8 cellular contexts compared by ENCODE assay signal in the genomic region with DNA sequence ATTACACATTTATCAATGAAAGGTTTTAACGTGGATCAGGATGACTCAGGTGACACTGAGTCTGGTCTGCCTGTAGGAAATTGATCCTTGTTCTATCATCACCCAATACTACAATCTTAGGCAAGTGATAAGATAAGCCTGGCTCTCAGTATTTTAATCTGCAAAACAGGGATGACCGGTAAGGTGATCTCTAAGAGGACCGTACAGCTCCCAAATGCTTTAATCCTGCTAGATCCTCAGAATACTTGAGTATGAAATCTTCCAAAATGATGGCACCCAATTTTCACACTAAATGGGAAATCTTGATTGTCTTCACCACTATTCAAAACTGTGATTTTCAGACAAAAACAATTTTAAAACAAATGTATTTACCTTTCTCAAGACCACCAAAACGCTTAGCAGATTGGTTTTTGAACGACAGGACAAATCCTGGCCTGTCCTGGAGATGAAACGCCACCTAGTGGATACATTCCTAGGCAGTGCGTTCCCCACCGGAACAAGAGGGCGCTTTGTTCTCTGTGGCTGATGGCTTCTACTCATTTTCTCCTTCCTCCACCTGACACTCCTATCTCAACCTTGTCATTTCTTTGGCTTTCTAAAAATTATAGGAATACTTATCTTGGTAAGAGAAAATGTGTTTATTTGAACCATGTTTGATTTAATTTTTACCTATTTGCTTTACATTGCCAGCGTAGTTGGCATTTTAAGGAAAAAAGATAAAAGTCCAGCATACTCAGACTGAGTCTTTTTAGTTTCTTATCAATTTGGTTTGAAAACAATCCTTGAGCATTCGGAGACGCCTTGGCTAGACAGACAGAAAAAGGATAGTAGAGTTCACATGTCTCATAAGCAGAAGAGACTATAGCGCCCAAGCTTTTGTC. TPM values are rescaled to one million over a fixed set of nuclear protein-coding genes. Genes with fewer than 3 reads are reported as not detected.
DNase-seq lines count a peak whose midpoint lies in the region; ATAC-seq, FAIRE-seq and TF ChIP-seq lines count a peak whose summit lies in the region.

No MANE protein-coding gene starts in this region.

- no peaks in the 10 kb centered on the region for H3K4me1 Mint-ChIP-seq in activated CD8-positive, alpha-beta T cell treated with anti-CD3 and anti-CD28 coated beads for 36 hours (ENCODE audit: low read depth)

- TF ChIP-seq CTCF in AG09309 (IDR thresholded peaks at IDR 0.05; ENCODE audit: control insufficient read depth, insufficient read depth, low read depth, low read length, missing control alignments) (peak; percentile 92), endothelial cell of umbilical vein (IDR thresholded peaks at IDR 0.05; ENCODE audit: extremely low read depth in 1 of 2, insufficient read depth in 1 of 2, low read depth in 1 of 2, low read length in 2 of 2) (peak; percentile 89 to 96)
- TF ChIP-seq CTCF in activated CD8-positive, alpha-beta T cell treated with anti-CD3 and anti-CD28 coated beads for 36 hours (IDR thresholded peaks at IDR 0.05): peak; percentile 76

- DNase-seq in AG09309 (ENCODE audit: low read depth): peak; percentile 16
- peak; percentile 33 for DNase-seq in NCI-H748 treated with DMSO at 0.1 percent for 48 hours (lab: John Stamatoyannopoulos, UW)
- DNase-seq in activated CD8-positive, alpha-beta T cell treated with anti-CD3 and anti-CD28 coated beads for 36 hours: peak; percentile 70
- DNase-seq in endothelial cell of umbilical vein (ENCODE audit: low read depth, low spot score): peak; percentile 67
- peak; percentile 73 for DNase-seq in midbrain (lab: John Stamatoyannopoulos, UW)
- DNase-seq in stimulated activated naive CD8-positive, alpha-beta T cell treated with anti-CD3 and anti-CD28 coated beads, Interleukin-15, Interleukin-2, amounts not matched to agents 100 U/mL and 50 U/mL, for 24 hours: peak; percentile 52

- intact Hi-C loops in activated CD8-positive, alpha-beta T cell treated with anti-CD3 and anti-CD28 coated beads for 36 hours (cut with micrococcal nuclease): loop anchor here (5.0 kb wide), 1 partner anchor 1078 kb away; no protein-coding TSS in a partner anchor
- intact Hi-C loops in endothelial cell of umbilical vein (cut with micrococcal nuclease): loop anchor here (1.0 to 10.0 kb wide), 7 partner anchors 43 to 1118 kb away; no protein-coding TSS in a partner anchor

- H3K9me3 ChIP-seq in endothelial cell of umbilical vein (replicated peaks; ENCODE audit: control insufficient read depth, insufficient read depth, low read length): no peaks in the 10 kb centered on the region

- H3K4me1 ChIP-seq in endothelial cell of umbilical vein (ENCODE audit: control insufficient read depth, extremely low read depth, insufficient read depth, low read length): no peaks in the 10 kb centered on the region

- H3K9me1 ChIP-seq in endothelial cell of umbilical vein (replicated peaks; ENCODE audit: control insufficient read depth, extremely low read depth, insufficient read depth, low read length): no peaks in the 10 kb centered on the region

- ATAC-seq in GM18519 (IDR thresholded peaks at IDR 0.05; ENCODE audit: low FRiP score, unreplicated experiment) (peak; percentile 44), HG03103 (IDR thresholded peaks at IDR 0.05; ENCODE audit: low read depth, unreplicated experiment) (peak; percentile 63)
- ATAC-seq in activated CD8-positive, alpha-beta T cell treated with anti-CD3 and anti-CD28 coated beads for 36 hours: peak; percentile 79
- peak; percentile 83 for ATAC-seq in stimulated activated naive CD8-positive, alpha-beta T cell treated with anti-CD3 and anti-CD28 coated beads, Interleukin-15, Interleukin-2, amounts not matched to agents 100 U/mL and 50 U/mL, for 24 hours

- no peaks in the 10 kb centered on the region for H4K20me1 ChIP-seq in endothelial cell of umbilical vein (replicated peaks; ENCODE audit: control insufficient read depth, extremely low read depth, insufficient read depth, low read length)

- FAIRE-seq in endothelial cell of umbilical vein (lab: Jason Lieb, UNC): peak; percentile 96

- H3K36me3 ChIP-seq in endothelial cell of umbilical vein (ENCODE audit: control insufficient read depth in 2 of 2, extremely low read depth in 1 of 2, insufficient read depth in 2 of 2, low read length in 2 of 2): no peaks in the 10 kb centered on the region

- no peak overlapping the region for H3K4me3 Mint-ChIP-seq in activated CD8-positive, alpha-beta T cell treated with anti-CD3 and anti-CD28 coated beads for 36 hours

- H3K4me3 ChIP-seq in AG09309 (ENCODE audit: control insufficient read depth, low read depth, low read length) (no peak overlapping the region), endothelial cell of umbilical vein (replicated peaks in 1 of 3; ENCODE audit: insufficient read depth in 1 of 3, low read depth in 1 of 3, low read length in 3 of 3) (no peak overlapping the region)

- CTCF ChIA-PET in activated CD8-positive, alpha-beta T cell treated with anti-CD3 and anti-CD28 coated beads for 36 hours (lab: Charles Lee): interaction anchor here (0.7 to 1.6 kb wide), 20 partner anchors 9 to 1117 kb away, joined by 3 to 9 read pairs (median 3); partner anchors contain the start of gene VCAN
- CTCF ChIA-PET in endothelial cell of umbilical vein (lab: Charles Lee): interaction anchor here (0.6 to 3.9 kb wide), 38 partner anchors 8 to 1131 kb away, joined by 3 to 34 read pairs (median 4); partner anchors contain the start of genes TMEM167A, VCAN and XRCC4

- H2AFZ ChIP-seq in endothelial cell of umbilical vein (ENCODE audit: low read depth, low read length): no peak overlapping the region

- no peak for TF ChIP-seq POLR2A in endothelial cell of umbilical vein (IDR thresholded peaks at IDR 0.05; ENCODE audit: low read depth, low read length)

- no TSS peak for BruUV-seq in endothelial cell of umbilical vein (replicated peaks; lab: Mats Ljungman, UMichigan)

- H3K27me3 Mint-ChIP-seq in activated CD8-positive, alpha-beta T cell treated with anti-CD3 and anti-CD28 coated beads for 36 hours: peaks cover 2% of the 10 kb centered on the region

- dilution Hi-C loops in endothelial cell of umbilical vein (cut with MboI; ENCODE audit: extremely low pct_ligation_motif_present, low sequenced_read_pairs): no loop called here

- no peaks in the 10 kb centered on the region for H3K36me3 Mint-ChIP-seq in activated CD8-positive, alpha-beta T cell treated with anti-CD3 and anti-CD28 coated beads for 36 hours (ENCODE audit: low read depth)

- H3K4me2 ChIP-seq in endothelial cell of umbilical vein (ENCODE audit: insufficient read depth, low read length): no peak overlapping the region

- no peaks in the 10 kb centered on the region for H3K9me3 Mint-ChIP-seq in activated CD8-positive, alpha-beta T cell treated with anti-CD3 and anti-CD28 coated beads for 36 hours

- H3K79me2 ChIP-seq in endothelial cell of umbilical vein (ENCODE audit: control insufficient read depth, insufficient read depth, low read length): no peaks in the 10 kb centered on the region

- POLR2A ChIA-PET in activated CD8-positive, alpha-beta T cell treated with anti-CD3 and anti-CD28 coated beads for 36 hours (lab: Charles Lee): no interaction called here
- POLR2A ChIA-PET in endothelial cell of umbilical vein (lab: Charles Lee): interaction anchor here (0.6 kb wide), 1 partner anchor 1152 kb away, joined by 3 read pairs; the partner anchor contains the start of gene RPS23

- no peak overlapping the region for H3K9ac ChIP-seq in endothelial cell of umbilical vein (replicated peaks; ENCODE audit: extremely low read depth, insufficient read depth, low read length)

- no peak overlapping the region for H3K27ac Mint-ChIP-seq in activated CD8-positive, alpha-beta T cell treated with anti-CD3 and anti-CD28 coated beads for 36 hours

- H3K27ac ChIP-seq in endothelial cell of umbilical vein (ENCODE audit: insufficient read depth, low read depth, low read length): no peak overlapping the region

- H3K27me3 ChIP-seq in endothelial cell of umbilical vein (ENCODE audit: control insufficient read depth in 2 of 2, insufficient read depth in 2 of 2, low read length in 2 of 2): peaks cover 5 to 8% of the 10 kb centered on the region in 2 experiments

TF ChIP-seq in endothelial cell of umbilical vein, 7 proteins besides CTCF, POLR2A, EP300 and RAD21:
- TF ChIP-seq JUN (IDR thresholded peaks at IDR 0.05; ENCODE audit: borderline replicate concordance, insufficient read depth, insufficient read length, low read depth): no peak
- TF ChIP-seq, protein P1, sequence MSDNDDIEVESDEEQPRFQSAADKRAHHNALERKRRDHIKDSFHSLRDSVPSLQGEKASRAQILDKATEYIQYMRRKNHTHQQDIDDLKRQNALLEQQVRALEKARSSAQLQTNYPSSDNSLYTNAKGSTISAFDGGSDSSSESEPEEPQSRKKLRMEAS (IDR thresholded peaks at IDR 0.05; ENCODE audit: insufficient read depth, insufficient read length): no peak
- no peak for TF ChIP-seq EZH2 (IDR thresholded peaks at IDR 0.05; ENCODE audit: borderline replicate concordance, low read depth, low read length, severe bottlenecking)
- TF ChIP-seq MYC (IDR thresholded peaks at IDR 0.05; ENCODE audit: low read depth, low read length): no peak
- no peak for TF ChIP-seq POLR2AphosphoS5 (IDR thresholded peaks at IDR 0.05; ENCODE audit: insufficient read depth, low read depth, low read length)
- no peak for TF ChIP-seq FOS (IDR thresholded peaks at IDR 0.05; ENCODE audit: borderline replicate concordance, insufficient read depth, low read length)
- no peak for TF ChIP-seq GATA2 (IDR thresholded peaks at IDR 0.05; ENCODE audit: insufficient read depth, insufficient read length, low read depth, low read length)

RNA-seq across cellular contexts. Expression of gene VCAN, which starts 41.2 kb away (rescaled TPM):
- total RNA-seq in activated CD8-positive, alpha-beta T cell treated with anti-CD3 and anti-CD28 coated beads for 36 hours: not detected
- 0.35 and 0.72 TPM in 2 replicates for total RNA-seq in endothelial cell of umbilical vein
- polyA plus RNA-seq in endothelial cell of umbilical vein: 0.56 and 1.2 TPM in 2 replicates
- 0.21 and 0.62 TPM in 2 replicates for polyA plus RNA-seq in endothelial cell of umbilical vein (2011; cell fraction: cytosol; rRNA removed)
- 0.88 TPM in 2 replicates for polyA plus RNA-seq in endothelial cell of umbilical vein (2011; cell fraction: nucleus; rRNA removed)
- 3.3 and 4.0 TPM in 2 replicates for polyA plus RNA-seq in endothelial cell of umbilical vein (2012)
- 2.8 and 5.6 TPM in 2 replicates for polyA minus RNA-seq in endothelial cell of umbilical vein
- polyA minus RNA-seq in endothelial cell of umbilical vein (2011; cell fraction: cytosol; rRNA and poly(A)+ RNA removed): not detected
- 1.6 and 1.8 TPM in 2 replicates for polyA minus RNA-seq in endothelial cell of umbilical vein (2011; cell fraction: nucleus; rRNA and poly(A)+ RNA removed)

Comparison
In these comparisons a context has a peak if more than half of its experiments do, and no peak if none do; other contexts are left out.
1. DNase-seq: peak in every context shown above with its lines; median percentile 73 in midbrain; 70 in activated CD8-positive, alpha-beta T cell treated with anti-CD3 and anti-CD28 coated beads for 36 hours; 67 in endothelial cell of umbilical vein; 52 in stimulated activated naive CD8-positive, alpha-beta T cell treated with anti-CD3 and anti-CD28 coated beads, Interleukin-15, Interleukin-2, amounts not matched to agents 100 U/mL and 50 U/mL, for 24 hours; 33 in NCI-H748 treated with DMSO at 0.1 percent for 48 hours; 16 in AG09309.